ENCODE assay signal across 11 cellular contexts in the genomic region with DNA sequence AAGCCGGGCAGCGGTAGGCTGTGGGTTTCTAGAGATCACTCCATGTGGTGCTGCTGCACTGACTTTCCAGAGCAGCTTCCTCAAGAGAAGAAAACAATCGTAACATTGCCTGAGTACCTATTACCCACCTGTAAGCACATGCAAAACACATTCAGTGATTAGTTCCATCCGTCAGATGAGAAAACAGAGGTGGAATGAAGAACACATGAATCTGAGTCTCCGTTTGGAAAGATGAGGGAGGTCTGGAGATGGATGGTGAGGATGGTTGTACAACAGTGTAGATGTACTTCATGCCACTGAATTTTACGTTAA. TPM values are rescaled to one million over a fixed set of nuclear protein-coding genes. Genes with fewer than 3 reads are reported as not detected.
DNase-seq lines count a peak whose midpoint lies in the region; ATAC-seq and TF ChIP-seq lines count a peak whose summit lies in the region.
"Had no signal": no experiment of that assay in that cellular context is flagged by ENCODE, and none has a peak within 500 bp of the region (broad histone marks: within the 10 kb centered on the region; RNA-seq: fewer than 3 reads in every experiment).

No MANE protein-coding gene starts in this region.

- no peak for DNase-seq in AG04450 (ENCODE audit: low read depth, low spot score)
- DNase-seq in memory B cell (ENCODE audit: low spot score in 2 of 2) = no peak
- no peak for DNase-seq in NCI-H187 treated with DMSO at 0.1 percent for 48 hours (lab: John Stamatoyannopoulos, UW)
- DNase-seq in putamen (ENCODE audit: low spot score) = no peak

- H3K9me3 Mint-ChIP-seq in activated T-helper 17 cell treated with anti-CD3 and anti-CD28 coated beads, Interleukin-2, amount 50 U/mL, for 72 hours = no peaks in the 10 kb centered on the region
- no peaks in the 10 kb centered on the region for H3K9me3 Mint-ChIP-seq in memory B cell

- no peaks in the 10 kb centered on the region for H3K36me3 Mint-ChIP-seq in activated T-helper 17 cell treated with anti-CD3 and anti-CD28 coated beads, Interleukin-2, amount 50 U/mL, for 72 hours (ENCODE audit: low read depth)
- no peaks in the 10 kb centered on the region for H3K36me3 Mint-ChIP-seq in memory B cell

- peaks cover 19% of the 10 kb centered on the region for H3K27me3 ChIP-seq in AG04450 (ENCODE audit: control insufficient read depth, insufficient read depth, low read length)

- in situ Hi-C loops in GM18951 (cut with MboI; ENCODE audit: low sequenced_read_pairs, unreplicated experiment) = loop anchor here (10.0 kb wide), 1 partner anchor 91 kb away; no protein-coding TSS in a partner anchor

- peak; percentile 3 for TF ChIP-seq POLR2A in GM18951 (IDR thresholded peaks at IDR 0.05; ENCODE audit: extremely low read depth, insufficient read depth, insufficient read length)

- no peak overlapping the region for H3K4me3 ChIP-seq in AG04450 (ENCODE audit: low read depth, low read length)
- H3K4me3 ChIP-seq: heart right ventricle had no signal

- H3K4me1 Mint-ChIP-seq in activated T-helper 17 cell treated with anti-CD3 and anti-CD28 coated beads, Interleukin-2, amount 50 U/mL, for 72 hours = peaks cover 22% of the 10 kb centered on the region
- H3K4me1 Mint-ChIP-seq in memory B cell = peaks cover 20% of the 10 kb centered on the region

- CTCF ChIA-PET in AG04450 (lab: Charles Lee) = interaction anchor here (0.6 to 11.3 kb wide), 11 partner anchors 10 to 239 kb away, joined by 3 to 216 read pairs (median 3); no protein-coding TSS in a partner anchor

- ATAC-seq in activated T-helper 17 cell treated with anti-CD3 and anti-CD28 coated beads, Interleukin-2, amount 50 U/mL, for 72 hours (replicated peaks) = no peak
- ATAC-seq in memory B cell (ENCODE audit: low read depth) (no peak), GM19324 (IDR thresholded peaks at IDR 0.05; ENCODE audit: low FRiP score, unreplicated experiment) (no peak), HG02981 (IDR thresholded peaks at IDR 0.05; ENCODE audit: unreplicated experiment) (no peak)

- H3K27me3 Mint-ChIP-seq in activated T-helper 17 cell treated with anti-CD3 and anti-CD28 coated beads, Interleukin-2, amount 50 U/mL, for 72 hours = no peaks in the 10 kb centered on the region
- H3K27me3 Mint-ChIP-seq in memory B cell = peaks cover 9% of the 10 kb centered on the region

- peak overlapping the region; percentile 61 for H3K4me3 Mint-ChIP-seq in activated T-helper 17 cell treated with anti-CD3 and anti-CD28 coated beads, Interleukin-2, amount 50 U/mL, for 72 hours
- H3K4me3 Mint-ChIP-seq in memory B cell = peak overlapping the region; percentile 28

- H3K27ac Mint-ChIP-seq in activated T-helper 17 cell treated with anti-CD3 and anti-CD28 coated beads, Interleukin-2, amount 50 U/mL, for 72 hours = peak overlapping the region; percentile 24
- no peak overlapping the region for H3K27ac Mint-ChIP-seq in memory B cell

- no peak for TF ChIP-seq CTCF in AG04450 (IDR thresholded peaks at IDR 0.05; ENCODE audit: low read depth, low read length)

- peak overlapping the region; percentile 52 for H3K27ac ChIP-seq in AG04450 (ENCODE audit: low read depth, low read length)

- POLR2A ChIA-PET in AG04450 (lab: Yijun Ruan, JAX) = interaction anchor here (0.8 kb wide), 1 partner anchor 52 kb away, joined by 3 read pairs; no protein-coding TSS in a partner anchor

- H3K9me3 ChIP-seq in AG04450 (ENCODE audit: control insufficient read depth, insufficient read depth, low read length) = no peaks in the 10 kb centered on the region
- H3K9me3 ChIP-seq: heart right ventricle had no signal

RNA-seq across cellular contexts. Expression of gene SLCO2B1, which starts 7.5 kb away (rescaled TPM):
- polyA plus RNA-seq in AG04450 (2011; rRNA removed) = not detected in 2 replicates
- 0.56 TPM in 1 of 2 replicates, not detected in the other for polyA minus RNA-seq in AG04450 (2011; rRNA and poly(A)+ RNA removed)
- total RNA-seq in activated T-helper 17 cell treated with anti-CD3 and anti-CD28 coated beads, Interleukin-2, amount 50 U/mL, for 72 hours = 1 to 10 TPM in 1 of 2 donors, under 1 TPM in 1; 0.26 to 2.2 TPM
- total RNA-seq: mononuclear cell had no signal

RNA-seq across cellular contexts. Expression of gene OR2AT4, which starts 46.7 kb away (rescaled TPM):
- not detected in 2 replicates for polyA plus RNA-seq in AG04450 (2011; rRNA removed)
- polyA minus RNA-seq in AG04450 (2011; rRNA and poly(A)+ RNA removed) = not detected in 2 replicates
- not detected for total RNA-seq in activated T-helper 17 cell treated with anti-CD3 and anti-CD28 coated beads, Interleukin-2, amount 50 U/mL, for 72 hours
- total RNA-seq: heart right ventricle, mononuclear cell had no signal
- polyA plus RNA-seq: heart right ventricle, small intestine had no signal
